In the genomic region with DNA sequence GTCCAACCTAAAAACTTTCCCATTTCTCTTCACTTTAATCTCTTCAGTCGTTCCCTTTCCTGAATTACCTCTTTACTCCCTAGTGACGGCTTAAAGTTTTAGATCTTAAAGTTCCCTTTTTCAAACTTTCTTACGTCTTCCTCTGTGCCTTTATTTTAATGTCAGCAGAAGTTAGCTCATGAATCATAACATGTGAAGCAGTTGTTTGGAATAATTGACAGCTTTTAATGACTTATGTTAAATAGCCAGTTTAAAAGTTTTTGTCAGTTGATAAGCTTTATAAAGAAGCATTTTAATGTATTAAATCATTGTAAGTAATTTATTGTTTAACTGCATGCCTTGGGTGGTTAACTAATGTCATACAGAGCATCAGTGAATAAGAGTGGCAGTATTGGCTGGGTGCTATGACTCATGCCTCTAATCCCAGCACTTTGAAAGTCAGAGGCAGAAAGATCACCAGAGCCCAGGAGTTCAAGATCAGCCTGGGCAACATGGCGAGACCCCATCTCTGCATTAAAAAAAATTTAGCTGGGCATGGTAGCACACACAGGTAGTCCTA, we compare ENCODE assay signal across 7 cellular contexts. TPM values are rescaled to one million over a fixed set of nuclear protein-coding genes. Genes with fewer than 3 reads are reported as not detected.
DNase-seq lines count a peak whose midpoint lies in the region; ATAC-seq lines count a peak whose summit lies in the region.

No MANE protein-coding gene starts in this region.

- peak overlapping the region; percentile 77 for H3K27ac Mint-ChIP-seq in stimulated activated memory B cell treated with anti-CD40 and anti-IgM and Interleukin-4, amounts not matched to agents 10 μg/mL and 1 μg/mL and 100 μg/mL, for 72 hours

- DNase-seq in H4 (ENCODE audit: low spot score) (peak; percentile 23), NOMO-1 treated with DMSO at 0.1 percent for 48 hours (lab: John Stamatoyannopoulos, UW; ENCODE audit: unreplicated experiment) (peak; percentile 60), dedifferentiated amniotic fluid mesenchymal stem cell (ENCODE audit: extremely low spot score) (peak; percentile 15), amygdala (lab: John Stamatoyannopoulos, UW) (no peak)

- peak overlapping the region; percentile 32 for H3K4me3 Mint-ChIP-seq in stimulated activated memory B cell treated with anti-CD40 and anti-IgM and Interleukin-4, amounts not matched to agents 10 μg/mL and 1 μg/mL and 100 μg/mL, for 72 hours

- H3K9me3 Mint-ChIP-seq in stimulated activated memory B cell treated with anti-CD40 and anti-IgM and Interleukin-4, amounts not matched to agents 10 μg/mL and 1 μg/mL and 100 μg/mL, for 72 hours, result no peaks in the 10 kb centered on the region

- no peaks in the 10 kb centered on the region for H3K36me3 Mint-ChIP-seq in stimulated activated memory B cell treated with anti-CD40 and anti-IgM and Interleukin-4, amounts not matched to agents 10 μg/mL and 1 μg/mL and 100 μg/mL, for 72 hours

- ATAC-seq in stimulated activated memory B cell treated with anti-CD40 and anti-IgM and Interleukin-4, amounts not matched to agents 10 μg/mL and 1 μg/mL and 100 μg/mL, for 72 hours, result peak; percentile 61
- ATAC-seq in HG02852 (IDR thresholded peaks at IDR 0.05; ENCODE audit: unreplicated experiment) (no peak), HG02678 (IDR thresholded peaks at IDR 0.05; ENCODE audit: unreplicated experiment) (no peak)

- no peaks in the 10 kb centered on the region for H3K27me3 Mint-ChIP-seq in stimulated activated memory B cell treated with anti-CD40 and anti-IgM and Interleukin-4, amounts not matched to agents 10 μg/mL and 1 μg/mL and 100 μg/mL, for 72 hours

- H3K4me1 Mint-ChIP-seq in stimulated activated memory B cell treated with anti-CD40 and anti-IgM and Interleukin-4, amounts not matched to agents 10 μg/mL and 1 μg/mL and 100 μg/mL, for 72 hours, result peaks cover 25% of the 10 kb centered on the region

RNA-seq across cellular contexts. Expression of a gene that starts 33.9 kb away (rescaled TPM):
- total RNA-seq in H4 (2014; rRNA removed; shearing (Covaris generic)), result 17.9 and 21.0 TPM in 2 replicates

Comparison
In these comparisons a context has a peak if more than half of its experiments do, and no peak if none do; other contexts are left out.
1. DNase-seq: peak in H4 (single experiment), NOMO-1 treated with DMSO at 0.1 percent for 48 hours (single experiment) and dedifferentiated amniotic fluid mesenchymal stem cell (single experiment); none in amygdala (0 of 56).